In the genomic region with DNA sequence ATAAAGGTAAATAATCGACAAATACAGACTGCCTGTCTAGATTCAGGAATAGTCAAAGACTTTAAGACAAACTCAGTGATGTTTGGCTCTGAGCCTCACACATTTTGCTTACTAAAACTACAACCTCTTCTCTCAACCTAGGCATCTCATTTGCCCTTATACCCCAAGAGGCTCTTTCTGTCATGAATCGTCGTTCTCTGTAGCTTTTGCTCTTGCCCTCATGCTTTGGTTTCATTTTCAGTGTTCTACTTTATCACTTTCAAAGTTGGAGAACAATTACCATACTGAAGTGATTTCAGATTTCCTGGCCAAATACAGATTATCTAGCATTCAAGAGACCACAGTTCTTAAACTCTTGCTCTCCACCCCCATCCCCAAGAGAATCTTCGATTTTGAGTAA, we compare ENCODE assay signal across 20 cellular contexts.
A peak's percentile ranks its signal among the peaks of the same experiment; 100 is the strongest.
DNase-seq lines count a peak whose midpoint lies in the region; ATAC-seq and TF ChIP-seq lines count a peak whose summit lies in the region.
"Had no signal": no experiment of that assay in that cellular context is flagged by ENCODE, and none has a peak within 500 bp of the region (broad histone marks: within the 10 kb centered on the region; RNA-seq: fewer than 3 reads in every experiment).

No MANE protein-coding gene starts in this region.

- no peaks in the 10 kb centered on the region for H3K79me2 ChIP-seq in osteoblast (ENCODE audit: insufficient read depth, low read length)

- DNase-seq in activated CD8-positive, alpha-beta memory T cell treated with anti-CD3 and anti-CD28 coated beads, Interleukin-2, amount 10 ng/mL, durations not matched to agents 7 days and 5 days = no peak
- no peak for DNase-seq in activated CD8-positive, alpha-beta memory T cell treated with anti-CD3 and anti-CD28 coated beads, Interleukin-2, amount 50 U/mL, for 48 hours
- DNase-seq in T-helper 17 cell (no peak), osteoblast (ENCODE audit: insufficient read length, low spot score, missing footprints) (no peak), left lung (no peak)
- DNase-seq: COR-L47, DMS153, EL, Kasumi-1, NCI-H1417, NCI-H1930, NCI-H2171 treated with DMSO at 0.1 percent for 48 hours, NCI-H82, SIG-M5 had no signal

- CTCF ChIA-PET in activated CD8-positive, alpha-beta memory T cell treated with anti-CD3 and anti-CD28 coated beads, Interleukin-2, amount 10 ng/mL, durations not matched to agents 7 days and 5 days (lab: Charles Lee) = no interaction called here

- no peaks in the 10 kb centered on the region for H3K36me3 Mint-ChIP-seq in activated CD8-positive, alpha-beta memory T cell treated with anti-CD3 and anti-CD28 coated beads, Interleukin-2, amount 10 ng/mL, durations not matched to agents 7 days and 5 days
- peaks cover 2% of the 10 kb centered on the region for H3K36me3 Mint-ChIP-seq in T-helper 17 cell (ENCODE audit: low read depth)

- no peak overlapping the region for H3K4me3 ChIP-seq in osteoblast (ENCODE audit: insufficient read depth, low read length)
- H3K4me3 ChIP-seq in left lung = no peak overlapping the region
- H3K4me3 ChIP-seq: GM23338 had no signal

- peak overlapping the region; percentile 32 for H3K27ac Mint-ChIP-seq in activated CD8-positive, alpha-beta memory T cell treated with anti-CD3 and anti-CD28 coated beads, Interleukin-2, amount 10 ng/mL, durations not matched to agents 7 days and 5 days
- no peak overlapping the region for H3K27ac Mint-ChIP-seq in T-helper 17 cell
- H3K27ac Mint-ChIP-seq: GM23338 had no signal

- no peaks in the 10 kb centered on the region for H3K9me3 Mint-ChIP-seq in activated CD8-positive, alpha-beta memory T cell treated with anti-CD3 and anti-CD28 coated beads, Interleukin-2, amount 10 ng/mL, durations not matched to agents 7 days and 5 days (ENCODE audit: low read depth)
- H3K9me3 Mint-ChIP-seq: GM23338 had no signal

- H3K9me3 ChIP-seq in T-helper 17 cell (ENCODE audit: control insufficient read depth, low read length, poor library complexity, severe bottlenecking) (no peaks in the 10 kb centered on the region), osteoblast (ENCODE audit: low read depth, low read length) (no peaks in the 10 kb centered on the region), left lung (no peaks in the 10 kb centered on the region)

- H3K4me1 Mint-ChIP-seq in activated CD8-positive, alpha-beta memory T cell treated with anti-CD3 and anti-CD28 coated beads, Interleukin-2, amount 10 ng/mL, durations not matched to agents 7 days and 5 days = peaks cover 11% of the 10 kb centered on the region
- H3K4me1 Mint-ChIP-seq in T-helper 17 cell = peaks cover 6% of the 10 kb centered on the region
- H3K4me1 Mint-ChIP-seq: GM23338 had no signal

- ATAC-seq in activated CD8-positive, alpha-beta memory T cell treated with anti-CD3 and anti-CD28 coated beads, Interleukin-2, amount 10 ng/mL, durations not matched to agents 7 days and 5 days = no peak
- ATAC-seq in GM21526 (IDR thresholded peaks at IDR 0.05; ENCODE audit: low FRiP score, unreplicated experiment) = peak; percentile 70
- no peak for ATAC-seq in T-helper 17 cell
- no peak for ATAC-seq in HG02759 (IDR thresholded peaks at IDR 0.05; ENCODE audit: unreplicated experiment)
- no peak for ATAC-seq in HG03159 (IDR thresholded peaks at IDR 0.05; ENCODE audit: unreplicated experiment)
- no peak for ATAC-seq in left lung
- ATAC-seq: GM23338 had no signal

- peak overlapping the region; percentile 29 for H2AFZ ChIP-seq in osteoblast (ENCODE audit: low read length)
- H2AFZ ChIP-seq: GM23338 had no signal

- intact Hi-C loops in left lung (cut with DNase I) = no loop called here

- peaks cover 6% of the 10 kb centered on the region for H3K27me3 ChIP-seq in osteoblast (ENCODE audit: insufficient read depth, low read length)
- no peaks in the 10 kb centered on the region for H3K27me3 ChIP-seq in left lung

- no peaks in the 10 kb centered on the region for H4K20me1 ChIP-seq in osteoblast (ENCODE audit: insufficient read depth, low read length)

- no peaks in the 10 kb centered on the region for H3K36me3 ChIP-seq in osteoblast (ENCODE audit: insufficient read depth, low read length)
- no peaks in the 10 kb centered on the region for H3K36me3 ChIP-seq in left lung

- H3K4me2 ChIP-seq in osteoblast (ENCODE audit: insufficient read depth, low read length) = no peak overlapping the region
- H3K4me2 ChIP-seq: GM23338 had no signal

- TF ChIP-seq CTCF in osteoblast (IDR thresholded peaks at IDR 0.05; ENCODE audit: extremely low read depth, low read depth, low read length) (no peak), left lung (IDR thresholded peaks at IDR 0.05) (no peak)

- H3K27me3 Mint-ChIP-seq in activated CD8-positive, alpha-beta memory T cell treated with anti-CD3 and anti-CD28 coated beads, Interleukin-2, amount 10 ng/mL, durations not matched to agents 7 days and 5 days = no peaks in the 10 kb centered on the region
- no peaks in the 10 kb centered on the region for H3K27me3 Mint-ChIP-seq in T-helper 17 cell

- H3K4me1 ChIP-seq in osteoblast (ENCODE audit: insufficient read depth, low read length) (no peaks in the 10 kb centered on the region), left lung (no peaks in the 10 kb centered on the region)

- H3K4me3 Mint-ChIP-seq in activated CD8-positive, alpha-beta memory T cell treated with anti-CD3 and anti-CD28 coated beads, Interleukin-2, amount 10 ng/mL, durations not matched to agents 7 days and 5 days = peak overlapping the region; percentile 3
- H3K4me3 Mint-ChIP-seq in T-helper 17 cell = peak overlapping the region; percentile 63
- H3K4me3 Mint-ChIP-seq: GM23338 had no signal

- H3K27ac ChIP-seq in osteoblast (ENCODE audit: low read depth, low read length) (no peak overlapping the region), left lung (no peak overlapping the region)
- H3K27ac ChIP-seq: 22Rv1, C4-2B had no signal
